18 cellular contexts compared by ENCODE assay signal in genomic region chr1:232557096-232557495, GRCh38.
DNase-seq lines count a peak whose midpoint lies in the region; ATAC-seq and TF ChIP-seq lines count a peak whose summit lies in the region.
"Had no signal": no experiment of that assay in that cellular context is flagged by ENCODE, and none has a peak within 500 bp of the region (broad histone marks: within the 10 kb centered on the region; RNA-seq: fewer than 3 reads in every experiment).

No MANE protein-coding gene starts in this region.

- no peak overlapping the region for H3K9ac ChIP-seq in HUES48 (ENCODE audit: low read depth, low read length)
- no peak overlapping the region for H3K9ac ChIP-seq in duodenal mucosa (ENCODE audit: low read depth in 1 of 2, low read length in 2 of 2)
- H3K9ac ChIP-seq in trophoblast cell (ENCODE audit: low read length): no peak overlapping the region

- intact Hi-C loops in right cardiac atrium (cut with DNase I): loop anchor here in 2 of 4 donors (10.0 kb wide), 1 partner anchor 68 kb away; no protein-coding TSS in a partner anchor

- no peak for TF ChIP-seq CTCF in tibial nerve (IDR thresholded peaks at IDR 0.05)

- no peak overlapping the region for H3K4me2 ChIP-seq in trophoblast cell (ENCODE audit: low read length)

- H2AFZ ChIP-seq in trophoblast cell (ENCODE audit: insufficient read depth, low read length, poor library complexity): no peak overlapping the region

- peak overlapping the region; percentile 91 for H3K27ac ChIP-seq in HUES48 (ENCODE audit: low read depth, low read length)
- H3K27ac ChIP-seq in duodenal mucosa (ENCODE audit: low read depth, low read length): no peak overlapping the region
- peak overlapping the region; percentile 14 for H3K27ac ChIP-seq in right cardiac atrium (ENCODE audit: low read length)
- H3K27ac ChIP-seq in trophoblast cell (ENCODE audit: low read depth, low read length): no peak overlapping the region
- no peak overlapping the region for H3K27ac ChIP-seq in tibial nerve

- H3K36me3 ChIP-seq in HUES48 (ENCODE audit: control insufficient read depth, insufficient read depth, low read length) (no peaks in the 10 kb centered on the region), duodenal mucosa (ENCODE audit: control insufficient read depth in 1 of 2, insufficient read depth in 2 of 2, low read length in 2 of 2) (no peaks in the 10 kb centered on the region), trophoblast cell (ENCODE audit: control insufficient read depth in 1 of 2, insufficient read depth in 2 of 2, low read length in 2 of 2) (peaks cover 2 to 4% of the 10 kb centered on the region in 2 experiments), tibial nerve (no peaks in the 10 kb centered on the region)

- H2BK5ac ChIP-seq in trophoblast cell (ENCODE audit: low read depth, low read length, poor library complexity): no peak overlapping the region

- ATAC-seq in right cardiac atrium (no peak), HG03095 (IDR thresholded peaks at IDR 0.05; ENCODE audit: unreplicated experiment) (no peak), HG03460 (IDR thresholded peaks at IDR 0.05; ENCODE audit: unreplicated experiment) (no peak), HG03280 (IDR thresholded peaks at IDR 0.05; ENCODE audit: unreplicated experiment) (no peak)
- ATAC-seq: CD8-positive, alpha-beta T cell; Panc1 had no signal

- H3K79me2 ChIP-seq in trophoblast cell (ENCODE audit: control insufficient read depth, insufficient read depth, low read length, poor library complexity): peaks cover 6% of the 10 kb centered on the region

- H4K12ac ChIP-seq in trophoblast cell (ENCODE audit: low read depth, low read length): no peak overlapping the region

- TF ChIP-seq EP300 in tibial nerve (IDR thresholded peaks at IDR 0.05): no peak

- TF ChIP-seq POLR2A in tibial nerve (IDR thresholded peaks at IDR 0.05): no peak

- no peak overlapping the region for H3K4ac ChIP-seq in trophoblast cell (ENCODE audit: low read depth, low read length)

- H4K8ac ChIP-seq in trophoblast cell (ENCODE audit: low read depth, low read length): no peak overlapping the region

- no peak for DNase-seq in right cardiac atrium
- DNase-seq in trophoblast cell: no peak
- no peak for DNase-seq in tibial nerve (ENCODE audit: low spot score in 2 of 2)
- DNase-seq: CD8-positive, alpha-beta T cell; DND-41; GDM1; Karpas-422; MM.1S; NCI-H1105; NCI-H187; NCI-H2171; NCI-H446 treated with DMSO at 0.1 percent for 48 hours had no signal

- H3K27me3 ChIP-seq in HUES48 (ENCODE audit: control insufficient read depth, insufficient read depth, low read length) (no peaks in the 10 kb centered on the region; the same call in 1 of the 2 replicates), duodenal mucosa (ENCODE audit: control insufficient read depth in 1 of 2, insufficient read depth in 2 of 2, low read length in 2 of 2) (no peaks in the 10 kb centered on the region), right cardiac atrium (ENCODE audit: control insufficient read depth, insufficient read depth) (no peaks in the 10 kb centered on the region), trophoblast cell (ENCODE audit: insufficient read depth, low read length) (no peaks in the 10 kb centered on the region), tibial nerve (no peaks in the 10 kb centered on the region)

- no peaks in the 10 kb centered on the region for H3K9me3 ChIP-seq in HUES48 (ENCODE audit: control insufficient read depth, insufficient read depth, low read length)
- H3K9me3 ChIP-seq in duodenal mucosa (ENCODE audit: control insufficient read depth in 1 of 2, low read length in 2 of 2): no peaks in the 10 kb centered on the region
- H3K9me3 ChIP-seq in right cardiac atrium (ENCODE audit: control insufficient read depth, low read length): no peaks in the 10 kb centered on the region
- H3K9me3 ChIP-seq in trophoblast cell (ENCODE audit: insufficient read depth, low read depth, low read length): no peaks in the 10 kb centered on the region
- no peaks in the 10 kb centered on the region for H3K9me3 ChIP-seq in tibial nerve

- no peak overlapping the region for H2AK5ac ChIP-seq in trophoblast cell (ENCODE audit: low read length)

- H3K23ac ChIP-seq in trophoblast cell (ENCODE audit: low read length): no peak overlapping the region

- no peak overlapping the region for H4K91ac ChIP-seq in trophoblast cell (ENCODE audit: low read depth, low read length)

- peak overlapping the region; percentile 2 for H3K14ac ChIP-seq in trophoblast cell (ENCODE audit: low read length)

- H3K4me3 ChIP-seq in HUES48 (ENCODE audit: low read depth, low read length) (no peak overlapping the region), duodenal mucosa (ENCODE audit: low read depth in 1 of 2, low read length in 2 of 2) (peak overlapping the region; percentile 8 to 23), right cardiac atrium (ENCODE audit: low read length) (no peak overlapping the region), trophoblast cell (ENCODE audit: low read depth, low read length) (no peak overlapping the region), tibial nerve (no peak overlapping the region)

- no peak overlapping the region for H2BK120ac ChIP-seq in trophoblast cell (ENCODE audit: insufficient read depth, low read length, poor library complexity)

- peak overlapping the region; percentile 3 for H2BK12ac ChIP-seq in trophoblast cell (ENCODE audit: low read length)

- H3K4me1 ChIP-seq in HUES48 (ENCODE audit: control insufficient read depth, insufficient read depth, low read length) (peaks cover 66% of the 10 kb centered on the region), duodenal mucosa (ENCODE audit: control insufficient read depth in 1 of 2, insufficient read depth in 2 of 2, low read length in 2 of 2) (peaks cover 40 to 54% of the 10 kb centered on the region in 2 donors), right cardiac atrium (ENCODE audit: control insufficient read depth, insufficient read depth, low read length) (peaks cover 17% of the 10 kb centered on the region), trophoblast cell (ENCODE audit: control insufficient read depth in 1 of 2, insufficient read depth in 2 of 2, low read length in 2 of 2) (peaks cover 22 to 36% of the 10 kb centered on the region in 2 experiments), tibial nerve (peaks cover 0 to 62% (median 14%) of the 10 kb centered on the region in 4 donors)

- peak overlapping the region; percentile 56 for H3K18ac ChIP-seq in trophoblast cell (ENCODE audit: low read length)

- peaks cover 8% of the 10 kb centered on the region for H3K79me1 ChIP-seq in trophoblast cell (ENCODE audit: low read length)

- 74% methylated on average over 7 of the region's 7 CpGs for WGBS in right cardiac atrium
- WGBS in trophoblast cell (ENCODE audit: extremely low coverage, insufficient coverage, insufficient read length): no CpG with 5 or more reads among the region's 7 CpGs
- WGBS in tibial nerve, 2 donors: 90 to 96% methylated on average over 7 of the region's 7 CpGs

Comparison
In these comparisons a context has a peak if more than half of its experiments do, and no peak if none do; other contexts are left out.
1. H3K27ac ChIP-seq: peak in HUES48 (single experiment) and right cardiac atrium (single experiment); none in duodenal mucosa (single experiment), trophoblast cell (single experiment) and tibial nerve (0 of 4).
2. H3K4me3 ChIP-seq: peak in duodenal mucosa (2 of 2); none in HUES48 (single experiment), right cardiac atrium (single experiment), trophoblast cell (single experiment) and tibial nerve (0 of 4).